16 cellular contexts compared by ENCODE assay signal in the genomic region with DNA sequence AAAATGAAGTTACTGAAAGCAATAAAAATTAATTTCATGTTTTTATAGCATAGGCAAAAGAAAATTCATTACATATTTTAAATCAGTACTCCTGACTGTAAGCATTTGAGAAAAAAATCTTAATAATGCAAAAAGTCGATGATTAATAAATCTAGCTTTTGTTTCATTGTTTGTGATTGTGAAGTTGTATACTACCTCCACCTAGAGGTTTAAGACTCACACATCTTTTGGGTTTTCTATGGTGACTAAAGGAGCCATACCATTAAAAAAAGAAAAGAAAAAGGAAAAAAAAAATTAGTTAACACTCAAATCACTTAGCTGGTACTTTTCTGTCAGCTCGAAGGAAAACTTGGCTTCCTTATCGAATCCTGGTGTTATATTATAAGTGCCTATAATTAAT. TPM values are rescaled to one million over a fixed set of nuclear protein-coding genes. Genes with fewer than 3 reads are reported as not detected.
"Had no signal": no experiment of that assay in that cellular context is flagged by ENCODE, and none has a peak within 500 bp of the region (broad histone marks: within the 10 kb centered on the region; RNA-seq: fewer than 3 reads in every experiment).

No MANE protein-coding gene starts in this region.

- H2AFZ ChIP-seq: parathyroid adenoma had no signal

- H3K4me1 ChIP-seq: parathyroid adenoma had no signal

- DNase-seq: activated CD4-positive, alpha-beta memory T cell treated with anti-CD3 and anti-CD28 coated beads for 36 hours; activated CD4-positive, alpha-beta T cell treated with anti-CD3 and anti-CD28 coated beads for 1 hour; activated gamma-delta T cell treated with Interleukin-2 at 50 U/mL for 16 hours; activated naive CD8-positive, alpha-beta T cell treated with anti-CD3 and anti-CD28 coated beads for 36 hours; activated T-cell treated with anti-CD3 and anti-CD28 coated beads, Interleukin-2, amount 50 U/mL, for 48 hours; cerebellar nuclear complex; heart right ventricle; left ventricle myocardium superior; small intestine had no signal

- H3K9me3 Mint-ChIP-seq: activated CD4-positive, alpha-beta memory T cell treated with anti-CD3 and anti-CD28 coated beads for 36 hours; activated naive CD8-positive, alpha-beta T cell treated with anti-CD3 and anti-CD28 coated beads for 36 hours had no signal

- H3K36me3 ChIP-seq: heart right ventricle, tibial nerve had no signal

- H3K9ac ChIP-seq: parathyroid adenoma had no signal

- H3K27ac Mint-ChIP-seq: activated CD4-positive, alpha-beta memory T cell treated with anti-CD3 and anti-CD28 coated beads for 36 hours; activated naive CD8-positive, alpha-beta T cell treated with anti-CD3 and anti-CD28 coated beads for 36 hours; stimulated activated effector memory CD8-positive, alpha-beta T cell treated with anti-CD3 and anti-CD28 coated beads, Interleukin-12 subunit alpha, Interleukin-12 subunit beta, amount 100 ng/mL, for 72 hours had no signal

- H3K79me2 ChIP-seq: parathyroid adenoma had no signal

- H3K36me3 Mint-ChIP-seq: activated naive CD8-positive, alpha-beta T cell treated with anti-CD3 and anti-CD28 coated beads for 36 hours; stimulated activated effector memory CD8-positive, alpha-beta T cell treated with anti-CD3 and anti-CD28 coated beads, Interleukin-12 subunit alpha, Interleukin-12 subunit beta, amount 100 ng/mL, for 72 hours had no signal

- ATAC-seq: heart right ventricle; left ventricle myocardium superior; stimulated activated effector memory CD8-positive, alpha-beta T cell treated with anti-CD3 and anti-CD28 coated beads, Interleukin-12 subunit alpha, Interleukin-12 subunit beta, amount 100 ng/mL, for 72 hours had no signal

- H3K27ac ChIP-seq: heart right ventricle, parathyroid adenoma had no signal

- H3K4me3 Mint-ChIP-seq: activated CD4-positive, alpha-beta memory T cell treated with anti-CD3 and anti-CD28 coated beads for 36 hours; activated naive CD8-positive, alpha-beta T cell treated with anti-CD3 and anti-CD28 coated beads for 36 hours; stimulated activated effector memory CD8-positive, alpha-beta T cell treated with anti-CD3 and anti-CD28 coated beads, Interleukin-12 subunit alpha, Interleukin-12 subunit beta, amount 100 ng/mL, for 72 hours had no signal

- H3K9me3 ChIP-seq: heart right ventricle, tibial nerve had no signal

RNA-seq across cellular contexts. Expression of a gene that starts 2.0 kb away (rescaled TPM):
- total RNA-seq: activated CD4-positive, alpha-beta memory T cell treated with anti-CD3 and anti-CD28 coated beads for 36 hours; activated naive CD8-positive, alpha-beta T cell treated with anti-CD3 and anti-CD28 coated beads for 36 hours; dermis microvascular lymphatic vessel endothelial cell; endothelial cell of umbilical vein; T-helper 2 cell treated with Interferon-gamma antibody and Interleukin-4, amounts not matched to agents 100 ng/mL and 5 ng/mL, for 36 hours had no signal
- polyA plus RNA-seq: endothelial cell of umbilical vein, keratinocyte had no signal
